13 cellular contexts compared by ENCODE assay signal in genomic region chr10:62620491-62620890, GRCh38.
A peak's percentile ranks its signal among the peaks of the same experiment; 100 is the strongest.
DNase-seq lines count a peak whose midpoint lies in the region; ATAC-seq and TF ChIP-seq lines count a peak whose summit lies in the region.
"Had no signal": no experiment of that assay in that cellular context is flagged by ENCODE, and none has a peak within 500 bp of the region (broad histone marks: within the 10 kb centered on the region; RNA-seq: fewer than 3 reads in every experiment).

No MANE protein-coding gene starts in this region.

- peaks cover 7% of the 10 kb centered on the region for H3K4me1 Mint-ChIP-seq in activated CD4-positive, alpha-beta T cell treated with anti-CD3 and anti-CD28 coated beads for 36 hours
- H3K4me1 Mint-ChIP-seq in effector memory CD8-positive, alpha-beta T cell (ENCODE audit: low read depth in 2 of 2): peaks cover 10 to 15% of the 10 kb centered on the region in 2 donors

- DNase-seq in activated CD4-positive, alpha-beta T cell treated with anti-CD3 and anti-CD28 coated beads for 36 hours: no peak
- no peak for DNase-seq in activated CD4-positive, alpha-beta T cell treated with anti-CD3 and anti-CD28 coated beads for 1 hour
- DNase-seq in NOMO-1 (lab: John Stamatoyannopoulos, UW; ENCODE audit: unreplicated experiment in 2 of 2): peak; percentile 82 to 93
- no peak for DNase-seq in effector memory CD8-positive, alpha-beta T cell
- no peak for DNase-seq in foreskin keratinocyte
- DNase-seq: Caco-2, esophagus squamous epithelium, mesenchymal stem cell had no signal

- no peaks in the 10 kb centered on the region for H3K36me3 Mint-ChIP-seq in activated CD4-positive, alpha-beta T cell treated with anti-CD3 and anti-CD28 coated beads for 36 hours (ENCODE audit: low read depth)
- H3K36me3 Mint-ChIP-seq in effector memory CD8-positive, alpha-beta T cell (ENCODE audit: insufficient read depth): no peaks in the 10 kb centered on the region

- no peak for TF ChIP-seq CTCF in foreskin keratinocyte (conservative IDR thresholded peaks at IDR 0.05)

- H3K27ac ChIP-seq in skeletal muscle tissue (ENCODE audit: low read depth, low read length) (peak overlapping the region; percentile 11), foreskin keratinocyte (no peak overlapping the region)
- H3K27ac ChIP-seq: esophagus squamous epithelium had no signal

- no peaks in the 10 kb centered on the region for H3K9me3 ChIP-seq in skeletal muscle tissue (ENCODE audit: control insufficient read depth in 3 of 3, low read length in 3 of 3)
- H3K9me3 ChIP-seq: Caco-2, esophagus squamous epithelium had no signal

- intact Hi-C loops in activated CD4-positive, alpha-beta T cell treated with anti-CD3 and anti-CD28 coated beads for 36 hours (cut with DNase I, micrococcal nuclease): no loop called here

- no peaks in the 10 kb centered on the region for H3K9me3 Mint-ChIP-seq in activated CD4-positive, alpha-beta T cell treated with anti-CD3 and anti-CD28 coated beads for 36 hours (ENCODE audit: low read depth)
- H3K9me3 Mint-ChIP-seq in effector memory CD8-positive, alpha-beta T cell: no peaks in the 10 kb centered on the region

- POLR2A ChIA-PET in activated CD4-positive, alpha-beta T cell treated with anti-CD3 and anti-CD28 coated beads for 36 hours (lab: Charles Lee): no interaction called here

- no peak overlapping the region for H3K4me3 ChIP-seq in skeletal muscle tissue (ENCODE audit: low read length in 3 of 3)
- H3K4me3 ChIP-seq: esophagus squamous epithelium had no signal

- peaks cover 5% of the 10 kb centered on the region for H3K27me3 Mint-ChIP-seq in activated CD4-positive, alpha-beta T cell treated with anti-CD3 and anti-CD28 coated beads for 36 hours
- peaks cover 0 to 6% of the 10 kb centered on the region in 2 donors for H3K27me3 Mint-ChIP-seq in effector memory CD8-positive, alpha-beta T cell
- H3K27me3 Mint-ChIP-seq: activated naive CD8-positive, alpha-beta T cell had no signal

- H3K4me3 Mint-ChIP-seq in activated CD4-positive, alpha-beta T cell treated with anti-CD3 and anti-CD28 coated beads for 36 hours: no peak overlapping the region
- no peak overlapping the region for H3K4me3 Mint-ChIP-seq in effector memory CD8-positive, alpha-beta T cell
- H3K4me3 Mint-ChIP-seq: activated naive CD8-positive, alpha-beta T cell had no signal

- no peak overlapping the region for H3K27ac Mint-ChIP-seq in activated CD4-positive, alpha-beta T cell treated with anti-CD3 and anti-CD28 coated beads for 36 hours
- peak overlapping the region in 1 of 2 donors; percentile 35 for H3K27ac Mint-ChIP-seq in effector memory CD8-positive, alpha-beta T cell
- H3K27ac Mint-ChIP-seq: activated naive CD8-positive, alpha-beta T cell had no signal

- H3K9ac ChIP-seq in skeletal muscle tissue (ENCODE audit: low read depth in 1 of 3, low read length in 3 of 3): no peak overlapping the region

- H3K27me3 ChIP-seq in skeletal muscle tissue (ENCODE audit: control insufficient read depth in 3 of 3, insufficient read depth in 3 of 3, low read length in 3 of 3): no peaks in the 10 kb centered on the region
- H3K27me3 ChIP-seq in foreskin keratinocyte: peaks cover 5% of the 10 kb centered on the region
- H3K27me3 ChIP-seq: esophagus squamous epithelium had no signal

- peak; percentile 70 for ATAC-seq in activated CD4-positive, alpha-beta T cell treated with anti-CD3 and anti-CD28 coated beads for 36 hours
- ATAC-seq in effector memory CD8-positive, alpha-beta T cell (replicated peaks): peak; percentile 54
- ATAC-seq in GM19455 (IDR thresholded peaks at IDR 0.05; ENCODE audit: unreplicated experiment) (no peak), esophagus mucosa (no peak), foreskin keratinocyte (no peak)
- ATAC-seq: Panc1 had no signal

- H3K4me1 ChIP-seq in skeletal muscle tissue (ENCODE audit: control insufficient read depth in 3 of 3, insufficient read depth in 3 of 3, low read length in 3 of 3): peaks cover 0 to 2% (median 0%) of the 10 kb centered on the region in 3 donors
- no peaks in the 10 kb centered on the region for H3K4me1 ChIP-seq in foreskin keratinocyte
- H3K4me1 ChIP-seq: Caco-2, esophagus squamous epithelium had no signal

- CTCF ChIA-PET in activated CD4-positive, alpha-beta T cell treated with anti-CD3 and anti-CD28 coated beads for 36 hours (lab: Charles Lee): interaction anchor here (0.8 to 1.4 kb wide), 2 partner anchors 11 to 140 kb away, joined by 3 to 4 read pairs; no protein-coding TSS in a partner anchor

- H3K36me3 ChIP-seq in skeletal muscle tissue (ENCODE audit: control insufficient read depth in 3 of 3, insufficient read depth in 3 of 3, low read length in 3 of 3): no peaks in the 10 kb centered on the region
- H3K36me3 ChIP-seq: esophagus squamous epithelium had no signal

Comparison
In these comparisons a context has a peak if more than half of its experiments do, and no peak if none do; other contexts are left out.
1. ATAC-seq: peak in activated CD4-positive, alpha-beta T cell treated with anti-CD3 and anti-CD28 coated beads for 36 hours (single experiment) and effector memory CD8-positive, alpha-beta T cell (single experiment); none in GM19455 (single experiment), esophagus mucosa (single experiment) and foreskin keratinocyte (single experiment).
2. DNase-seq: peak in NOMO-1 (2 of 2); none in activated CD4-positive, alpha-beta T cell treated with anti-CD3 and anti-CD28 coated beads for 36 hours (single experiment), activated CD4-positive, alpha-beta T cell treated with anti-CD3 and anti-CD28 coated beads for 1 hour (single experiment), effector memory CD8-positive, alpha-beta T cell (0 of 3) and foreskin keratinocyte (0 of 2).